In the genomic region with DNA sequence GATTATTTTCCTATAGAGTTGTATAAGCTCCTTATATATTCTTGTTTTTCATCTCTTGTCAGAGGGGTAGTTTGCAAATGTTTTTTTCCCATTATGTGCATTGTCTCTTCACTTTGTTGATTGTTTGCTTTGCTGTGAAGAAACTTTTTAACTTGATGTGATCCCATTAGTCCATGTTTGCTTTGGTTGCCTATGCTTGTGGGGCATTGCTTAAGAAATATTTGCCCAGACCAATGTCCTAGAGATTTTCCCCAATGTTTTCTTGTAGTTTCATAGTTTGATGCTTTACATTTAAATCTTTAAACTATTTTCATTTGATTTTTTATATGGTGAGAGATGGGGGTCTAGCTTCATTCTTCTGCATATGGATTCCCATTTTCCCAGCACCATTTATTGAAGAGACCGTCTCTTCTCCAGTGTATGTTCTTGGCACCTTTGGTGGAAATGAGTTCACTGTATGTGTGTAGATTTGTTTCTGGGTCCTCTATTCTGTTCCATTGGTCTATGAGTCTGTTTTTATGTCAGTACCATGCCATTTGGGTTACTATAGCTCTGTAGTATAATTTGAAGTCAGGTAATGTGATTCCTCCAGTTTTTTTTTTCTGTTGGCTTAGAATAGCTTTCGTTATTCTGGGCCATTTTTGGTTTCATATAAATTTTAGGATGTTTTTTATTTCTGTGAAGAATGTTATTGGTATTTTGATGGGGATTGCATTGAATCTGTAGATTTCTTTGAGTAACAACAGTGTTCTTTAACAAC, we compare ENCODE assay signal across 1 cellular context.
TF ChIP-seq lines count a peak whose summit lies in the region.

No MANE protein-coding gene starts in this region.

TF ChIP-seq in HepG2, 621 proteins besides CTCF, POLR2A, EP300 and RAD21 (continued from another document and continues in another):
- TF ChIP-seq, protein P1, sequence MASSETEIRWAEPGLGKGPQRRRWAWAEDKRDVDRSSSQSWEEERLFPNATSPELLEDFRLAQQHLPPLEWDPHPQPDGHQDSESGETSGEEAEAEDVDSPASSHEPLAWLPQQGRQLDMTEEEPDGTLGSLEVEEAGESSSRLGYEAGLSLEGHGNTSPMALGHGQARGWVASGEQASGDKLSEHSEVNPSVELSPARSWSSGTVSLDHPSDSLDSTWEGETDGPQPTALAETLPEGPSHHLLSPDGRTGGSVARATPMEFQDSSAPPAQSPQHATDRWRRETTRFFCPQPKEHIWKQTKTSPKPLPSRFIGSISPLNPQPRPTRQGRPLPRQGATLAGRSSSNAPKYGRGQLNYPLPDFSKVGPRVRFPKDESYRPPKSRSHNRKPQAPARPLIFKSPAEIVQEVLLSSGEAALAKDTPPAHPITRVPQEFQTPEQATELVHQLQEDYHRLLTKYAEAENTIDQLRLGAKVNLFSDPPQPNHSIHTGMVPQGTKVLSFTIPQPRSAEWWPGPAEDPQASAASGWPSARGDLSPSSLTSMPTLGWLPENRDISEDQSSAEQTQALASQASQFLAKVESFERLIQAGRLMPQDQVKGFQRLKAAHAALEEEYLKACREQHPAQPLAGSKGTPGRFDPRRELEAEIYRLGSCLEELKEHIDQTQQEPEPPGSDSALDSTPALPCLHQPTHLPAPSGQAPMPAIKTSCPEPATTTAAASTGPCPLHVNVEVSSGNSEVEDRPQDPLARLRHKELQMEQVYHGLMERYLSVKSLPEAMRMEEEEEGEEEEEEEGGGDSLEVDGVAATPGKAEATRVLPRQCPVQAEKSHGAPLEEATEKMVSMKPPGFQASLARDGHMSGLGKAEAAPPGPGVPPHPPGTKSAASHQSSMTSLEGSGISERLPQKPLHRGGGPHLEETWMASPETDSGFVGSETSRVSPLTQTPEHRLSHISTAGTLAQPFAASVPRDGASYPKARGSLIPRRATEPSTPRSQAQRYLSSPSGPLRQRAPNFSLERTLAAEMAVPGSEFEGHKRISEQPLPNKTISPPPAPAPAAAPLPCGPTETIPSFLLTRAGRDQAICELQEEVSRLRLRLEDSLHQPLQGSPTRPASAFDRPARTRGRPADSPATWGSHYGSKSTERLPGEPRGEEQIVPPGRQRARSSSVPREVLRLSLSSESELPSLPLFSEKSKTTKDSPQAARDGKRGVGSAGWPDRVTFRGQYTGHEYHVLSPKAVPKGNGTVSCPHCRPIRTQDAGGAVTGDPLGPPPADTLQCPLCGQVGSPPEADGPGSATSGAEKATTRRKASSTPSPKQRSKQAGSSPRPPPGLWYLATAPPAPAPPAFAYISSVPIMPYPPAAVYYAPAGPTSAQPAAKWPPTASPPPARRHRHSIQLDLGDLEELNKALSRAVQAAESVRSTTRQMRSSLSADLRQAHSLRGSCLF (CRISPR knock-in tag; IDR thresholded peaks at IDR 0.05; ENCODE audit: borderline replicate concordance) = no peak
- TF ChIP-seq RNF2 (conservative IDR thresholded peaks at IDR 0.05; ENCODE audit: low read depth) (no peak), NRL (CRISPR knock-in tag; IDR thresholded peaks at IDR 0.05; ENCODE audit: borderline replicate concordance) (no peak), ARID5B (CRISPR knock-in tag; IDR thresholded peaks at IDR 0.05) (peak; percentile 82), ZNF367 (CRISPR knock-in tag; IDR thresholded peaks at IDR 0.05; ENCODE audit: borderline replicate concordance) (no peak), ELF1 (CRISPR knock-in tag; IDR thresholded peaks at IDR 0.05) (no peak), HDAC2 (CRISPR knock-in tag; IDR thresholded peaks at IDR 0.05) (peak; percentile 55; the same call in 1 of the 2 replicates), ATRX (CRISPR knock-in tag; IDR thresholded peaks at IDR 0.05; ENCODE audit: borderline replicate concordance) (no peak), LCORL (IDR thresholded peaks at IDR 0.05) (peak; percentile 42; the same call in 1 of the 2 replicates), LCORL (CRISPR knock-in tag; IDR thresholded peaks at IDR 0.05) (no peak), ZNF354B (CRISPR knock-in tag; IDR thresholded peaks at IDR 0.05) (no peak), ZNF639 (CRISPR knock-in tag; conservative IDR thresholded peaks at IDR 0.05) (no peak; the same call in 1 of the 2 replicates), YY1 (IDR thresholded peaks at IDR 0.05; ENCODE audit: insufficient read depth, insufficient replicate concordance, low read depth, low read length) (no peak), U2AF1 (optimal IDR thresholded peaks at IDR 0.05; ENCODE audit: low read depth, low read length) (no peak), GATA4 (IDR thresholded peaks at IDR 0.05; ENCODE audit: borderline replicate concordance, low read depth) (no peak), IKZF4 (CRISPR knock-in tag; IDR thresholded peaks at IDR 0.05; ENCODE audit: borderline replicate concordance, low read depth, not compliant biosample characterization) (no peak), NR2F1 (CRISPR knock-in tag; IDR thresholded peaks at IDR 0.05) (no peak), ELF4 (CRISPR knock-in tag; IDR thresholded peaks at IDR 0.05; ENCODE audit: borderline replicate concordance) (no peak), CHD2 (IDR thresholded peaks at IDR 0.05; ENCODE audit: low read depth, low read length) (no peak), RXRB (CRISPR knock-in tag; IDR thresholded peaks at IDR 0.05; ENCODE audit: borderline replicate concordance) (peak; percentile 58), DNMT1 (CRISPR knock-in tag; IDR thresholded peaks at IDR 0.05) (no peak), KDM6A (CRISPR knock-in tag; IDR thresholded peaks at IDR 0.05; ENCODE audit: low read depth) (peak; percentile 60; the same call in 1 of the 2 replicates), ZSCAN30 (CRISPR knock-in tag; IDR thresholded peaks at IDR 0.05) (no peak), STAT5B (CRISPR knock-in tag; IDR thresholded peaks at IDR 0.05) (no peak), ZNF12 (CRISPR knock-in tag; IDR thresholded peaks at IDR 0.05) (no peak), ZNF788 (CRISPR knock-in tag; IDR thresholded peaks at IDR 0.05; ENCODE audit: borderline replicate concordance) (no peak), BHLHE40 (IDR thresholded peaks at IDR 0.05; ENCODE audit: low read length) (no peak), MYNN (CRISPR knock-in tag; IDR thresholded peaks at IDR 0.05; ENCODE audit: low read depth) (no peak), ZNF274 (CRISPR knock-in tag; IDR thresholded peaks at IDR 0.05) (no peak), YEATS2 (CRISPR knock-in tag; IDR thresholded peaks at IDR 0.05; ENCODE audit: borderline replicate concordance) (no peak)
- TF ChIP-seq, protein P2, sequence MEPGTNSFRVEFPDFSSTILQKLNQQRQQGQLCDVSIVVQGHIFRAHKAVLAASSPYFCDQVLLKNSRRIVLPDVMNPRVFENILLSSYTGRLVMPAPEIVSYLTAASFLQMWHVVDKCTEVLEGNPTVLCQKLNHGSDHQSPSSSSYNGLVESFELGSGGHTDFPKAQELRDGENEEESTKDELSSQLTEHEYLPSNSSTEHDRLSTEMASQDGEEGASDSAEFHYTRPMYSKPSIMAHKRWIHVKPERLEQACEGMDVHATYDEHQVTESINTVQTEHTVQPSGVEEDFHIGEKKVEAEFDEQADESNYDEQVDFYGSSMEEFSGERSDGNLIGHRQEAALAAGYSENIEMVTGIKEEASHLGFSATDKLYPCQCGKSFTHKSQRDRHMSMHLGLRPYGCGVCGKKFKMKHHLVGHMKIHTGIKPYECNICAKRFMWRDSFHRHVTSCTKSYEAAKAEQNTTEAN (CRISPR knock-in tag; conservative IDR thresholded peaks at IDR 0.05) = no peak
- TF ChIP-seq, protein P3, sequence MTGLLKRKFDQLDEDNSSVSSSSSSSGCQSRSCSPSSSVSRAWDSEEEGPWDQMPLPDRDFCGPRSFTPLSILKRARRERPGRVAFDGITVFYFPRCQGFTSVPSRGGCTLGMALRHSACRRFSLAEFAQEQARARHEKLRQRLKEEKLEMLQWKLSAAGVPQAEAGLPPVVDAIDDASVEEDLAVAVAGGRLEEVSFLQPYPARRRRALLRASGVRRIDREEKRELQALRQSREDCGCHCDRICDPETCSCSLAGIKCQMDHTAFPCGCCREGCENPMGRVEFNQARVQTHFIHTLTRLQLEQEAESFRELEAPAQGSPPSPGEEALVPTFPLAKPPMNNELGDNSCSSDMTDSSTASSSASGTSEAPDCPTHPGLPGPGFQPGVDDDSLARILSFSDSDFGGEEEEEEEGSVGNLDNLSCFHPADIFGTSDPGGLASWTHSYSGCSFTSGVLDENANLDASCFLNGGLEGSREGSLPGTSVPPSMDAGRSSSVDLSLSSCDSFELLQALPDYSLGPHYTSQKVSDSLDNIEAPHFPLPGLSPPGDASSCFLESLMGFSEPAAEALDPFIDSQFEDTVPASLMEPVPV (CRISPR knock-in tag; IDR thresholded peaks at IDR 0.05) = no peak
- TF ChIP-seq, protein P4, sequence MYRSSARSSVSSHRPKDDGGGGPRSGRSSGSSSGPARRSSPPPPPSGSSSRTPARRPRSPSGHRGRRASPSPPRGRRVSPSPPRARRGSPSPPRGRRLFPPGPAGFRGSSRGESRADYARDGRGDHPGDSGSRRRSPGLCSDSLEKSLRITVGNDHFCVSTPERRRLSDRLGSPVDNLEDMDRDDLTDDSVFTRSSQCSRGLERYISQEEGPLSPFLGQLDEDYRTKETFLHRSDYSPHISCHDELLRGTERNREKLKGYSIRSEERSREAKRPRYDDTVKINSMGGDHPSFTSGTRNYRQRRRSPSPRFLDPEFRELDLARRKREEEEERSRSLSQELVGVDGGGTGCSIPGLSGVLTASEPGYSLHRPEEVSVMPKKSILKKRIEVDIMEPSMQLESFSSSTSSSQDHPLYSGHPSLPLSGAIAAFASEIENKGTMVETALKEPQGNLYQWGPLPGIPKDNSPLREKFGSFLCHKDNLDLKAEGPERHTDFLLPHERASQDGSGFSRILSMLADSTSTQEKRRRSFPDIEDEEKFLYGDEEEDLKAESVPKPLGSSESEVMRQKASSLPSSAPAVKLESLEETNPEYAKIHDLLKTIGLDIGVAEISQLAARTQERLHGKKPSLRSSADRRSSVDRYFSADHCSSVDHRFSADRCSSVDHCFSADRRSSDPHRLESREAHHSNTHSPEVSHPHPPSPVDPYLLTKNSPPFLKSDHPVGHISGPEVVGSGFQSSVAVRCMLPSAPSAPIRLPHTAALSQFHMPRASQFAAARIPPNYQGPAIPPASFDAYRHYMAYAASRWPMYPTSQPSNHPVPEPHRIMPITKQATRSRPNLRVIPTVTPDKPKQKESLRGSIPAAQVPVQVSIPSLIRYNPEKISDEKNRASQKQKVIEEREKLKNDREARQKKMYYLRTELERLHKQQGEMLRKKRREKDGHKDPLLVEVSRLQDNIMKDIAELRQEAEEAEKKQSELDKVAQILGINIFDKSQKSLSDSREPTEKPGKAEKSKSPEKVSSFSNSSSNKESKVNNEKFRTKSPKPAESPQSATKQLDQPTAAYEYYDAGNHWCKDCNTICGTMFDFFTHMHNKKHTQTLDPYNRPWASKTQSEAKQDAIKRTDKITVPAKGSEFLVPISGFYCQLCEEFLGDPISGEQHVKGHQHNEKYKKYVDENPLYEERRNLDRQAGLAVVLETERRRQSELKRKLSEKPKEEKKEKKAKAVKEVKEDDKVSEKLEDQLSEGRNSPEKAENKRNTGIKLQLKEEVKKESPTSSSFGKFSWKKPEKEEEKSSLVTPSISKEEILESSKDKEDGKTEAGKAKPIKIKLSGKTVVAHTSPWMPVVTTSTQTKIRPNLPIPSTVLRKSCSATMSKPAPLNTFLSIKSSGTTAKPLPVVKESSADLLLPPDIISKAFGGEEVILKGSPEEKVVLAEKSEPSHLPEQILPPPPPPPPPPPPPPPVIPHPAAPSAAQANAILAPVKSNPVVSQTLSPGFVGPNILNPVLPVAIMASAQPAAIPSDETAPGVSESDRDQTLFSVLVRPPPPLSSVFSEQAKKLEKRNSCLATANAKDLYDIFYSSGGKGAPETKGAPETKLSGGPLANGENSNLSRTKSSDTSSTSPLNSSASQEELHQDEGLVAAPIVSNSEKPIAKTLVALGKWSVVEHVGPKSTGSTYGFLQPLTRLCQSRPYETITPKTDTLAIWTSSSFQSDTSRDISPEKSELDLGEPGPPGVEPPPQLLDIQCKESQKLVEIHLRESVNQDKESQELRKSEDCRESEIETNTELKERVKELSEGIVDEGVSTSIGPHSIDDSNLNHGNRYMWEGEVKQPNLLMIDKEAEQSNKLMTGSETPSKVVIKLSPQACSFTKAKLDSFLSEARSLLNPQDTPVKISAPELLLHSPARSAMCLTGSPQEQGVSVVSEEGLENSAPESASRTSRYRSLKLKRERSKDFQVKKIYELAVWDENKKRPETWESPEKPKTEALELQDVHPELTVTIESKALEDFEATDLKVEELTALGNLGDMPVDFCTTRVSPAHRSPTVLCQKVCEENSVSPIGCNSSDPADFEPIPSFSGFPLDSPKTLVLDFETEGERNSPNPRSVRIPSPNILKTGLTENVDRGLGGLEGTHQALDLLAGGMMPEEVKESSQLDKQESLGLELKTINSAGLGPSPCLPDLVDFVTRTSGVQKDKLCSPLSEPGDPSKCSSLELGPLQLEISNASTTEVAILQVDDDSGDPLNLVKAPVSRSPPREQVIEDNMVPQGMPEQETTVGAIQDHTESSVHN (CRISPR knock-in tag; IDR thresholded peaks at IDR 0.05) = no peak
- TF ChIP-seq, protein P5, sequence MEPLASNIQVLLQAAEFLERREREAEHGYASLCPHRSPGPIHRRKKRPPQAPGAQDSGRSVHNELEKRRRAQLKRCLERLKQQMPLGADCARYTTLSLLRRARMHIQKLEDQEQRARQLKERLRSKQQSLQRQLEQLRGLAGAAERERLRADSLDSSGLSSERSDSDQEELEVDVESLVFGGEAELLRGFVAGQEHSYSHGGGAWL (CRISPR knock-in tag; IDR thresholded peaks at IDR 0.05) = no peak
